19 cellular contexts compared by ENCODE assay signal in genomic region chr3:42690191-42690590, GRCh38. TPM values are rescaled to one million over a fixed set of nuclear protein-coding genes. Genes with fewer than 3 reads are reported as not detected.
"Had no signal": no experiment of that assay in that cellular context is flagged by ENCODE, and none has a peak within 500 bp of the region (broad histone marks: within the 10 kb centered on the region; RNA-seq: fewer than 3 reads in every experiment).

No MANE protein-coding gene starts in this region.

- H3K4me1 ChIP-seq: pancreas had no signal

- ATAC-seq: body of pancreas, pancreas had no signal

- H3K27ac ChIP-seq: body of pancreas, esophagus squamous epithelium, pancreas, SK-N-MC had no signal

- DNase-seq: activated CD4-positive, alpha-beta T cell treated with anti-CD3 and anti-CD28 coated beads for 1 hour; activated CD4-positive, alpha-beta T cell treated with anti-CD3 and anti-CD28 coated beads, Interleukin-2, amount 50 U/mL, for 4 hours; amniotic stem cell; body of pancreas; central memory CD4-positive, alpha-beta T cell; cortex of kidney; effector CD8-positive, alpha-beta T cell; esophagus squamous epithelium; stimulated activated CD4-positive, alpha-beta T cell treated with anti-CD3 and anti-CD28 coated beads, Interleukin-4, amount 100 ng/mL, for 1 hour; stimulated activated naive CD4-positive, alpha-beta T cell; T-helper 9 cell had no signal

- H3K9me3 ChIP-seq: body of pancreas, esophagus squamous epithelium, pancreas had no signal

- H3K4me3 ChIP-seq: body of pancreas, esophagus squamous epithelium, pancreas, SK-N-MC had no signal

- H3K36me3 ChIP-seq: esophagus squamous epithelium, pancreas had no signal

- H3K27me3 ChIP-seq: pancreas had no signal

RNA-seq across cellular contexts. Expression of gene KLHL40, which starts 4.9 kb away (rescaled TPM):
- total RNA-seq: body of pancreas, endothelial cell of umbilical vein, esophagus squamous epithelium, fibroblast of villous mesenchyme, kidney epithelial cell, liver, neural crest cell, pancreas, subcutaneous adipose tissue had no signal

RNA-seq across cellular contexts. Expression of gene HHATL, which starts 12.4 kb away (rescaled TPM):
- total RNA-seq: endothelial cell of umbilical vein, esophagus squamous epithelium, fibroblast of villous mesenchyme, kidney epithelial cell, neural crest cell had no signal
